ENCODE assay signal across 3 cellular contexts in genomic region chr5:169299651-169300467, GRCh38.
TF ChIP-seq lines count a peak whose summit lies in the region.

No MANE protein-coding gene starts in this region.

TF ChIP-seq in SK-N-SH, 30 proteins besides CTCF, POLR2A, EP300 and RAD21 (continued from another document):
- TF ChIP-seq IRF3 (IDR thresholded peaks at IDR 0.05; ENCODE audit: low read depth, low read length) (no peak), RFX5 (IDR thresholded peaks at IDR 0.05; ENCODE audit: low read length) (no peak), SIN3A (IDR thresholded peaks at IDR 0.05; ENCODE audit: borderline replicate concordance, low read depth, low read length) (no peak), TEAD4 (IDR thresholded peaks at IDR 0.05; ENCODE audit: borderline replicate concordance, insufficient read depth) (no peak), RXRA (IDR thresholded peaks at IDR 0.05; ENCODE audit: borderline replicate concordance, low read depth) (no peak), PBX3 (IDR thresholded peaks at IDR 0.05) (no peak), RCOR1 (IDR thresholded peaks at IDR 0.05; ENCODE audit: low read length) (no peak), FOXJ3 (CRISPR knock-in tag; IDR thresholded peaks at IDR 0.05) (no peak), GABPA (IDR thresholded peaks at IDR 0.05; ENCODE audit: low read depth) (no peak), NFIC (IDR thresholded peaks at IDR 0.05; ENCODE audit: borderline replicate concordance) (no peak), YY1 (IDR thresholded peaks at IDR 0.05; ENCODE audit: low read depth) (no peak), SMC3 (IDR thresholded peaks at IDR 0.05; ENCODE audit: low read depth, low read length) (no peak), POLR2AphosphoS5 (IDR thresholded peaks at IDR 0.05; ENCODE audit: low read depth, low read length) (no peak), GATA2 (CRISPR knock-in tag; IDR thresholded peaks at IDR 0.05) (no peak), MEF2A (IDR thresholded peaks at IDR 0.05; ENCODE audit: borderline replicate concordance, low read depth) (no peak), NRF1 (IDR thresholded peaks at IDR 0.05; ENCODE audit: low read depth, low read length) (no peak)

TF ChIP-seq in SK-N-SH treated with all-trans-retinoic acid at 6 μM for 48 hours, 23 proteins besides CTCF, POLR2A, EP300 and RAD21 (continued from another document):
- TF ChIP-seq, protein P1, sequence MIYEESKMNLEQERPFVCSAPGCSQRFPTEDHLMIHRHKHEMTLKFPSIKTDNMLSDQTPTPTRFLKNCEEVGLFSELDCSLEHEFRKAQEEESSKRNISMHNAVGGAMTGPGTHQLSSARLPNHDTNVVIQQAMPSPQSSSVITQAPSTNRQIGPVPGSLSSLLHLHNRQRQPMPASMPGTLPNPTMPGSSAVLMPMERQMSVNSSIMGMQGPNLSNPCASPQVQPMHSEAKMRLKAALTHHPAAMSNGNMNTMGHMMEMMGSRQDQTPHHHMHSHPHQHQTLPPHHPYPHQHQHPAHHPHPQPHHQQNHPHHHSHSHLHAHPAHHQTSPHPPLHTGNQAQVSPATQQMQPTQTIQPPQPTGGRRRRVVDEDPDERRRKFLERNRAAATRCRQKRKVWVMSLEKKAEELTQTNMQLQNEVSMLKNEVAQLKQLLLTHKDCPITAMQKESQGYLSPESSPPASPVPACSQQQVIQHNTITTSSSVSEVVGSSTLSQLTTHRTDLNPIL (CRISPR knock-in tag; IDR thresholded peaks at IDR 0.05; ENCODE audit: low read depth): no peak
- TF ChIP-seq RARB (CRISPR knock-in tag; IDR thresholded peaks at IDR 0.05): no peak
- no peak for TF ChIP-seq SNAI2 (CRISPR knock-in tag; IDR thresholded peaks at IDR 0.05)
- TF ChIP-seq TOX (CRISPR knock-in tag; IDR thresholded peaks at IDR 0.05; ENCODE audit: borderline replicate concordance): no peak
- TF ChIP-seq ZNF565 (CRISPR knock-in tag; conservative IDR thresholded peaks at IDR 0.05; ENCODE audit: low read depth): no peak
- TF ChIP-seq, protein P2, sequence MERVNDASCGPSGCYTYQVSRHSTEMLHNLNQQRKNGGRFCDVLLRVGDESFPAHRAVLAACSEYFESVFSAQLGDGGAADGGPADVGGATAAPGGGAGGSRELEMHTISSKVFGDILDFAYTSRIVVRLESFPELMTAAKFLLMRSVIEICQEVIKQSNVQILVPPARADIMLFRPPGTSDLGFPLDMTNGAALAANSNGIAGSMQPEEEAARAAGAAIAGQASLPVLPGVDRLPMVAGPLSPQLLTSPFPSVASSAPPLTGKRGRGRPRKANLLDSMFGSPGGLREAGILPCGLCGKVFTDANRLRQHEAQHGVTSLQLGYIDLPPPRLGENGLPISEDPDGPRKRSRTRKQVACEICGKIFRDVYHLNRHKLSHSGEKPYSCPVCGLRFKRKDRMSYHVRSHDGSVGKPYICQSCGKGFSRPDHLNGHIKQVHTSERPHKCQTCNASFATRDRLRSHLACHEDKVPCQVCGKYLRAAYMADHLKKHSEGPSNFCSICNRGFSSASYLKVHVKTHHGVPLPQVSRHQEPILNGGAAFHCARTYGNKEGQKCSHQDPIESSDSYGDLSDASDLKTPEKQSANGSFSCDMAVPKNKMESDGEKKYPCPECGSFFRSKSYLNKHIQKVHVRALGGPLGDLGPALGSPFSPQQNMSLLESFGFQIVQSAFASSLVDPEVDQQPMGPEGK (CRISPR knock-in tag; IDR thresholded peaks at IDR 0.05; ENCODE audit: borderline replicate concordance): no peak
- no peak for TF ChIP-seq TSHZ2 (CRISPR knock-in tag; IDR thresholded peaks at IDR 0.05)
- no peak for TF ChIP-seq GLIS3 (CRISPR knock-in tag; IDR thresholded peaks at IDR 0.05)
- TF ChIP-seq ZFP30 (CRISPR knock-in tag; IDR thresholded peaks at IDR 0.05): no peak
- TF ChIP-seq, protein P3, sequence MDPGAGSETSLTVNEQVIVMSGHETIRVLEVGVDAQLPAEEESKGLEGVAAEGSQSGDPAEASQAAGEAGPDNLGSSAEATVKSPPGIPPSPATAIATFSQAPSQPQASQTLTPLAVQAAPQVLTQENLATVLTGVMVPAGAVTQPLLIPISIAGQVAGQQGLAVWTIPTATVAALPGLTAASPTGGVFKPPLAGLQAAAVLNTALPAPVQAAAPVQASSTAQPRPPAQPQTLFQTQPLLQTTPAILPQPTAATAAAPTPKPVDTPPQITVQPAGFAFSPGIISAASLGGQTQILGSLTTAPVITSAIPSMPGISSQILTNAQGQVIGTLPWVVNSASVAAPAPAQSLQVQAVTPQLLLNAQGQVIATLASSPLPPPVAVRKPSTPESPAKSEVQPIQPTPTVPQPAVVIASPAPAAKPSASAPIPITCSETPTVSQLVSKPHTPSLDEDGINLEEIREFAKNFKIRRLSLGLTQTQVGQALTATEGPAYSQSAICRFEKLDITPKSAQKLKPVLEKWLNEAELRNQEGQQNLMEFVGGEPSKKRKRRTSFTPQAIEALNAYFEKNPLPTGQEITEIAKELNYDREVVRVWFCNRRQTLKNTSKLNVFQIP (CRISPR knock-in tag; IDR thresholded peaks at IDR 0.05; ENCODE audit: borderline replicate concordance, low read depth): no peak
- TF ChIP-seq ZFP3 (CRISPR knock-in tag; IDR thresholded peaks at IDR 0.05): no peak
- no peak for TF ChIP-seq ARNTL (CRISPR knock-in tag; IDR thresholded peaks at IDR 0.05; ENCODE audit: borderline replicate concordance, low read depth)
- no peak for TF ChIP-seq OSR1 (CRISPR knock-in tag; IDR thresholded peaks at IDR 0.05)
- no peak for TF ChIP-seq ISL1 (CRISPR knock-in tag; IDR thresholded peaks at IDR 0.05)
- TF ChIP-seq CSDC2 (CRISPR knock-in tag; IDR thresholded peaks at IDR 0.05): no peak
TF ChIP-seq in SK-N-SH treated with all-trans-retinoic acid at 6 μM for 48 hours: peak in this region for 0.

TF ChIP-seq in neural cell, 6 proteins besides CTCF, POLR2A, EP300 and RAD21 (continued from another document):
- TF ChIP-seq, protein P4, sequence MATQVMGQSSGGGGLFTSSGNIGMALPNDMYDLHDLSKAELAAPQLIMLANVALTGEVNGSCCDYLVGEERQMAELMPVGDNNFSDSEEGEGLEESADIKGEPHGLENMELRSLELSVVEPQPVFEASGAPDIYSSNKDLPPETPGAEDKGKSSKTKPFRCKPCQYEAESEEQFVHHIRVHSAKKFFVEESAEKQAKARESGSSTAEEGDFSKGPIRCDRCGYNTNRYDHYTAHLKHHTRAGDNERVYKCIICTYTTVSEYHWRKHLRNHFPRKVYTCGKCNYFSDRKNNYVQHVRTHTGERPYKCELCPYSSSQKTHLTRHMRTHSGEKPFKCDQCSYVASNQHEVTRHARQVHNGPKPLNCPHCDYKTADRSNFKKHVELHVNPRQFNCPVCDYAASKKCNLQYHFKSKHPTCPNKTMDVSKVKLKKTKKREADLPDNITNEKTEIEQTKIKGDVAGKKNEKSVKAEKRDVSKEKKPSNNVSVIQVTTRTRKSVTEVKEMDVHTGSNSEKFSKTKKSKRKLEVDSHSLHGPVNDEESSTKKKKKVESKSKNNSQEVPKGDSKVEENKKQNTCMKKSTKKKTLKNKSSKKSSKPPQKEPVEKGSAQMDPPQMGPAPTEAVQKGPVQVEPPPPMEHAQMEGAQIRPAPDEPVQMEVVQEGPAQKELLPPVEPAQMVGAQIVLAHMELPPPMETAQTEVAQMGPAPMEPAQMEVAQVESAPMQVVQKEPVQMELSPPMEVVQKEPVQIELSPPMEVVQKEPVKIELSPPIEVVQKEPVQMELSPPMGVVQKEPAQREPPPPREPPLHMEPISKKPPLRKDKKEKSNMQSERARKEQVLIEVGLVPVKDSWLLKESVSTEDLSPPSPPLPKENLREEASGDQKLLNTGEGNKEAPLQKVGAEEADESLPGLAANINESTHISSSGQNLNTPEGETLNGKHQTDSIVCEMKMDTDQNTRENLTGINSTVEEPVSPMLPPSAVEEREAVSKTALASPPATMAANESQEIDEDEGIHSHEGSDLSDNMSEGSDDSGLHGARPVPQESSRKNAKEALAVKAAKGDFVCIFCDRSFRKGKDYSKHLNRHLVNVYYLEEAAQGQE (IDR thresholded peaks at IDR 0.05; ENCODE audit: borderline replicate concordance): no peak
- TF ChIP-seq POLR2AphosphoS5 (IDR thresholded peaks at IDR 0.05): no peak
TF ChIP-seq in neural cell: peak in this region for 0.
